1 cellular context compared by ENCODE assay signal in genomic region chr19:3211191-3211590, GRCh38.
TF ChIP-seq lines count a peak whose summit lies in the region.

No MANE protein-coding gene starts in this region.

TF ChIP-seq in HepG2, 621 proteins besides CTCF, POLR2A, EP300 and RAD21:
- no peak for TF ChIP-seq U2AF2 (IDR thresholded peaks at IDR 0.05; ENCODE audit: low read depth, low read length)
